Comparison of ENCODE assay signal across 1 cellular context in the genomic region with DNA sequence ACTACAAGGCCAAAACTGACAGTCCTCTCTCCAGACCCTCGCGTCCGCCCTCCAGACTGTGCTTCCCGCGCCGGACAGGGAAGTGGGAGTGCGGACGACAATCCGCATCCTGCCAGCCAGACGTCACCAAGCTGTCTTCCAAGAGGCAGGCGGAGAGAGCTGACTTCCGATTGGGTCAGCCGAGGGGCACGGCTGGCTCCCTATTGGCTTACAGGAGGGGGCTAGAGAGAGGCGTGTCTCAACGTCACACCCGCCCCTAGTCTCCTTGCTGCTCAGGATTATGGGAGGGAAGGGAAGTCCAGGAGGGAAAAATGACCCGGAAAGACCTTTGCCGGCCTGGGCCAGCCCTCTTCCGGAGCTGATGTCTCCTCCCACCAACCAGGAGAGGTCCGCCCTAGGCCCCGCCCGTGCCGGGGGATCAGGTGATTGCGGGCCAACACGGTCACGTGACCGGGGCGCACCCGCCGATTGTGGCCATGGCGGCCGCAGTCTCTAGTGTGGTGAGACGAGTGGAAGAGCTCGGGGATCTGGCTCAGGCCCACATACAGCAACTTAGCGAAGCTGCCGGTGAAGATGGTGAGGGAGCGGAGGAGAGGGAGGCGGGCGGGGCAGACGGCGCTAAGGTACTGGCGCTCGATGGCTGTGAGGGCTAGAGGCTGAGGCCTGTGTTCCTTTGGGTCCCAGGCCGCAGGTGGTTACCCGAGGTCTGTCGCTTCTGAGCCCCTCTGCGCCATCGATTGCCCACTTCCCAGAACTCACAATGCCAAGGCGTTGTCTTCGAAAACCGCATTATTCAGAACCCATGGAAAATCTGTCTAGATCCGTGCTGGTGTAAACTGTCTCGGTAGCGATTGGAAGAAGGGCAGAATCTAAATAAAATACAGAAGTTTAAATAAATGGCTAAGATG.
TF ChIP-seq lines count a peak whose summit lies in the region.

A gene with protein sequence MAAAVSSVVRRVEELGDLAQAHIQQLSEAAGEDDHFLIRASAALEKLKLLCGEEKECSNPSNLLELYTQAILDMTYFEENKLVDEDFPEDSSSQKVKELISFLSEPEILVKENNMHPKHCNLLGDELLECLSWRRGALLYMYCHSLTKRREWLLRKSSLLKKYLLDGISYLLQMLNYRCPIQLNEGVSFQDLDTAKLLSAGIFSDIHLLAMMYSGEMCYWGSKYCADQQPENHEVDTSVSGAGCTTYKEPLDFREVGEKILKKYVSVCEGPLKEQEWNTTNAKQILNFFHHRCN (plus strand): TSS at position 453 of the 908 bp plus-strand sequence. CDS start 24 bp downstream, at position 477.

TF ChIP-seq in HEK293, 187 proteins besides CTCF, POLR2A, EP300 and RAD21 (continued from another document and continues in another):
- TF ChIP-seq, protein P1, sequence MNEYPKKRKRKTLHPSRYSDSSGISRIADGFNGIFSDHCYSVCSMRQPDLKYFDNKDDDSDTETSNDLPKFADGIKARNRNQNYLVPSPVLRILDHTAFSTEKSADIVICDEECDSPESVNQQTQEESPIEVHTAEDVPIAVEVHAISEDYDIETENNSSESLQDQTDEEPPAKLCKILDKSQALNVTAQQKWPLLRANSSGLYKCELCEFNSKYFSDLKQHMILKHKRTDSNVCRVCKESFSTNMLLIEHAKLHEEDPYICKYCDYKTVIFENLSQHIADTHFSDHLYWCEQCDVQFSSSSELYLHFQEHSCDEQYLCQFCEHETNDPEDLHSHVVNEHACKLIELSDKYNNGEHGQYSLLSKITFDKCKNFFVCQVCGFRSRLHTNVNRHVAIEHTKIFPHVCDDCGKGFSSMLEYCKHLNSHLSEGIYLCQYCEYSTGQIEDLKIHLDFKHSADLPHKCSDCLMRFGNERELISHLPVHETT (tag by site-specific recombination; IDR thresholded peaks at IDR 0.05) = peak; percentile 78
- TF ChIP-seq ZNF621 (tag by site-specific recombination; IDR thresholded peaks at IDR 0.05) = no peak
- no peak for TF ChIP-seq ZNF354C (tag by site-specific recombination; IDR thresholded peaks at IDR 0.05; ENCODE audit: borderline replicate concordance, low read depth)
- peak; percentile 97 for TF ChIP-seq YY1 (tag by site-specific recombination; IDR thresholded peaks at IDR 0.05)
- TF ChIP-seq ZNF510 (tag by site-specific recombination; IDR thresholded peaks at IDR 0.05; ENCODE audit: insufficient replicate concordance) = no peak
- TF ChIP-seq ZNF561 (tag by site-specific recombination; IDR thresholded peaks at IDR 0.05; ENCODE audit: borderline replicate concordance) = peak; percentile 77
- 0 out of 2 replicates have a peak, but pooled peaks have one; percentile 61 for TF ChIP-seq REPIN1 (tag by site-specific recombination; IDR thresholded peaks at IDR 0.05; ENCODE audit: low read depth)
- TF ChIP-seq ZNF843 (tag by site-specific recombination; IDR thresholded peaks at IDR 0.05) = peak; percentile 70
- TF ChIP-seq, protein P2, sequence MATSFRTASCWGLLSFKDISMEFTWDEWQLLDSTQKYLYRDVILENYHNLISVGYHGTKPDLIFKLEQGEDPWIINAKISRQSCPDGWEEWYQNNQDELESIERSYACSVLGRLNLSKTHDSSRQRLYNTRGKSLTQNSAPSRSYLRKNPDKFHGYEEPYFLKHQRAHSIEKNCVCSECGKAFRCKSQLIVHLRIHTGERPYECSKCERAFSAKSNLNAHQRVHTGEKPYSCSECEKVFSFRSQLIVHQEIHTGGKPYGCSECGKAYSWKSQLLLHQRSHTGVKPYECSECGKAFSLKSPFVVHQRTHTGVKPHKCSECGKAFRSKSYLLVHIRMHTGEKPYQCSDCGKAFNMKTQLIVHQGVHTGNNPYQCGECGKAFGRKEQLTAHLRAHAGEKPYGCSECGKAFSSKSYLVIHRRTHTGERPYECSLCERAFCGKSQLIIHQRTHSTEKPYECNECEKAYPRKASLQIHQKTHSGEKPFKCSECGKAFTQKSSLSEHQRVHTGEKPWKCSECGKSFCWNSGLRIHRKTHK (tag by site-specific recombination; IDR thresholded peaks at IDR 0.05) = no peak
- no peak for TF ChIP-seq SALL2 (tag by site-specific recombination; IDR thresholded peaks at IDR 0.05; ENCODE audit: borderline replicate concordance)
- TF ChIP-seq, protein P3, sequence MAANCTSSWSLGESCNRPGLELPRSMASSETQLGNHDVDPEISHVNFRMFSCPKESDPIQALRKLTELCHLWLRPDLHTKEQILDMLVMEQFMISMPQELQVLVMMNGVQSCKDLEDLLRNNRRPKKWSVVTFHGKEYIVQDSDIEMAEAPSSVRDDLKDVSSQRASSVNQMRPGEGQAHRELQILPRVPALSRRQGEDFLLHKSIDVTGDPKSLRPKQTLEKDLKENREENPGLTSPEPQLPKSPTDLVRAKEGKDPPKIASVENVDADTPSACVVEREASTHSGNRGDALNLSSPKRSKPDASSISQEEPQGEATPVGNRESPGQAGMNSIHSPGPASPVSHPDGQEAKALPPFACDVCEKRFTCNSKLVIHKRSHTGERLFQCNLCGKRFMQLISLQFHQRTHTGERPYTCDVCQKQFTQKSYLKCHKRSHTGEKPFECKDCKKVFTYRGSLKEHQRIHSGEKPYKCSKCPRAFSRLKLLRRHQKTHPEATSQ (tag by site-specific recombination; IDR thresholded peaks at IDR 0.05) = peak; percentile 92; the same call in 1 of the 2 replicates
- TF ChIP-seq ZNF184 (tag by site-specific recombination; IDR thresholded peaks at IDR 0.05) = no peak
- TF ChIP-seq KLF10 (tag by site-specific recombination; IDR thresholded peaks at IDR 0.05) = peak; percentile 100
- 0 out of 2 replicates have a peak, but pooled peaks have one; percentile 34 for TF ChIP-seq ZNF433 (tag by site-specific recombination; IDR thresholded peaks at IDR 0.05; ENCODE audit: low read depth)
- TF ChIP-seq ZNF324 (tag by site-specific recombination; IDR thresholded peaks at IDR 0.05) = peak; percentile 89
- peak; percentile 98 for TF ChIP-seq ZXDB (tag by site-specific recombination; IDR thresholded peaks at IDR 0.05)
- peak; percentile 96 for TF ChIP-seq ZFP37 (tag by site-specific recombination; IDR thresholded peaks at IDR 0.05)
- TF ChIP-seq, protein P4, sequence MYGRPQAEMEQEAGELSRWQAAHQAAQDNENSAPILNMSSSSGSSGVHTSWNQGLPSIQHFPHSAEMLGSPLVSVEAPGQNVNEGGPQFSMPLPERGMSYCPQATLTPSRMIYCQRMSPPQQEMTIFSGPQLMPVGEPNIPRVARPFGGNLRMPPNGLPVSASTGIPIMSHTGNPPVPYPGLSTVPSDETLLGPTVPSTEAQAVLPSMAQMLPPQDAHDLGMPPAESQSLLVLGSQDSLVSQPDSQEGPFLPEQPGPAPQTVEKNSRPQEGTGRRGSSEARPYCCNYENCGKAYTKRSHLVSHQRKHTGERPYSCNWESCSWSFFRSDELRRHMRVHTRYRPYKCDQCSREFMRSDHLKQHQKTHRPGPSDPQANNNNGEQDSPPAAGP (tag by site-specific recombination; IDR thresholded peaks at IDR 0.05) = peak; percentile 95
- TF ChIP-seq, protein P5, sequence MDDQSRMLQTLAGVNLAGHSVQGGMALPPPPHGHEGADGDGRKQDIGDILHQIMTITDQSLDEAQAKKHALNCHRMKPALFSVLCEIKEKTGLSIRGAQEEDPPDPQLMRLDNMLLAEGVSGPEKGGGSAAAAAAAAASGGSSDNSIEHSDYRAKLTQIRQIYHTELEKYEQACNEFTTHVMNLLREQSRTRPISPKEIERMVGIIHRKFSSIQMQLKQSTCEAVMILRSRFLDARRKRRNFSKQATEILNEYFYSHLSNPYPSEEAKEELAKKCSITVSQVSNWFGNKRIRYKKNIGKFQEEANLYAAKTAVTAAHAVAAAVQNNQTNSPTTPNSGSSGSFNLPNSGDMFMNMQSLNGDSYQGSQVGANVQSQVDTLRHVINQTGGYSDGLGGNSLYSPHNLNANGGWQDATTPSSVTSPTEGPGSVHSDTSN (CRISPR knock-in tag; IDR thresholded peaks at IDR 0.05) = peak; percentile 25; the same call in 1 of the 2 replicates
- no peak for TF ChIP-seq ZNF37A (tag by site-specific recombination; IDR thresholded peaks at IDR 0.05)
- TF ChIP-seq ZNF670 (tag by site-specific recombination; IDR thresholded peaks at IDR 0.05; ENCODE audit: low read depth) = no peak
- no peak for TF ChIP-seq ZNF239 (tag by site-specific recombination; IDR thresholded peaks at IDR 0.05)
- no peak for TF ChIP-seq ZNF514 (tag by site-specific recombination; IDR thresholded peaks at IDR 0.05)
- TF ChIP-seq KLF9 (tag by site-specific recombination; IDR thresholded peaks at IDR 0.05; ENCODE audit: low read depth) = peak; percentile 85
- peak; percentile 82; the same call in 1 of the 2 replicates for TF ChIP-seq ZNF785 (tag by site-specific recombination; IDR thresholded peaks at IDR 0.05)
- TF ChIP-seq ZNF707 (tag by site-specific recombination; IDR thresholded peaks at IDR 0.05) = no peak
- TF ChIP-seq ZNF341 (tag by site-specific recombination; IDR thresholded peaks at IDR 0.05; ENCODE audit: low read depth) = peak; percentile 52; the same call in 1 of the 2 replicates
- TF ChIP-seq ZNF138 (tag by site-specific recombination; IDR thresholded peaks at IDR 0.05; ENCODE audit: borderline replicate concordance) = no peak
- TF ChIP-seq ZNF677 (tag by site-specific recombination; IDR thresholded peaks at IDR 0.05) = no peak
- peak; percentile 82 for TF ChIP-seq ZFP69B (tag by site-specific recombination; IDR thresholded peaks at IDR 0.05)
- TF ChIP-seq, protein P6, sequence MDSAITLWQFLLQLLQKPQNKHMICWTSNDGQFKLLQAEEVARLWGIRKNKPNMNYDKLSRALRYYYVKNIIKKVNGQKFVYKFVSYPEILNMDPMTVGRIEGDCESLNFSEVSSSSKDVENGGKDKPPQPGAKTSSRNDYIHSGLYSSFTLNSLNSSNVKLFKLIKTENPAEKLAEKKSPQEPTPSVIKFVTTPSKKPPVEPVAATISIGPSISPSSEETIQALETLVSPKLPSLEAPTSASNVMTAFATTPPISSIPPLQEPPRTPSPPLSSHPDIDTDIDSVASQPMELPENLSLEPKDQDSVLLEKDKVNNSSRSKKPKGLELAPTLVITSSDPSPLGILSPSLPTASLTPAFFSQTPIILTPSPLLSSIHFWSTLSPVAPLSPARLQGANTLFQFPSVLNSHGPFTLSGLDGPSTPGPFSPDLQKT (IDR thresholded peaks at IDR 0.05; ENCODE audit: borderline replicate concordance, low read depth, low read length) = peak; percentile 98
- TF ChIP-seq, protein P7, sequence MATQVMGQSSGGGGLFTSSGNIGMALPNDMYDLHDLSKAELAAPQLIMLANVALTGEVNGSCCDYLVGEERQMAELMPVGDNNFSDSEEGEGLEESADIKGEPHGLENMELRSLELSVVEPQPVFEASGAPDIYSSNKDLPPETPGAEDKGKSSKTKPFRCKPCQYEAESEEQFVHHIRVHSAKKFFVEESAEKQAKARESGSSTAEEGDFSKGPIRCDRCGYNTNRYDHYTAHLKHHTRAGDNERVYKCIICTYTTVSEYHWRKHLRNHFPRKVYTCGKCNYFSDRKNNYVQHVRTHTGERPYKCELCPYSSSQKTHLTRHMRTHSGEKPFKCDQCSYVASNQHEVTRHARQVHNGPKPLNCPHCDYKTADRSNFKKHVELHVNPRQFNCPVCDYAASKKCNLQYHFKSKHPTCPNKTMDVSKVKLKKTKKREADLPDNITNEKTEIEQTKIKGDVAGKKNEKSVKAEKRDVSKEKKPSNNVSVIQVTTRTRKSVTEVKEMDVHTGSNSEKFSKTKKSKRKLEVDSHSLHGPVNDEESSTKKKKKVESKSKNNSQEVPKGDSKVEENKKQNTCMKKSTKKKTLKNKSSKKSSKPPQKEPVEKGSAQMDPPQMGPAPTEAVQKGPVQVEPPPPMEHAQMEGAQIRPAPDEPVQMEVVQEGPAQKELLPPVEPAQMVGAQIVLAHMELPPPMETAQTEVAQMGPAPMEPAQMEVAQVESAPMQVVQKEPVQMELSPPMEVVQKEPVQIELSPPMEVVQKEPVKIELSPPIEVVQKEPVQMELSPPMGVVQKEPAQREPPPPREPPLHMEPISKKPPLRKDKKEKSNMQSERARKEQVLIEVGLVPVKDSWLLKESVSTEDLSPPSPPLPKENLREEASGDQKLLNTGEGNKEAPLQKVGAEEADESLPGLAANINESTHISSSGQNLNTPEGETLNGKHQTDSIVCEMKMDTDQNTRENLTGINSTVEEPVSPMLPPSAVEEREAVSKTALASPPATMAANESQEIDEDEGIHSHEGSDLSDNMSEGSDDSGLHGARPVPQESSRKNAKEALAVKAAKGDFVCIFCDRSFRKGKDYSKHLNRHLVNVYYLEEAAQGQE (tag by site-specific recombination; IDR thresholded peaks at IDR 0.05) = peak; percentile 68
- TF ChIP-seq, protein P8, sequence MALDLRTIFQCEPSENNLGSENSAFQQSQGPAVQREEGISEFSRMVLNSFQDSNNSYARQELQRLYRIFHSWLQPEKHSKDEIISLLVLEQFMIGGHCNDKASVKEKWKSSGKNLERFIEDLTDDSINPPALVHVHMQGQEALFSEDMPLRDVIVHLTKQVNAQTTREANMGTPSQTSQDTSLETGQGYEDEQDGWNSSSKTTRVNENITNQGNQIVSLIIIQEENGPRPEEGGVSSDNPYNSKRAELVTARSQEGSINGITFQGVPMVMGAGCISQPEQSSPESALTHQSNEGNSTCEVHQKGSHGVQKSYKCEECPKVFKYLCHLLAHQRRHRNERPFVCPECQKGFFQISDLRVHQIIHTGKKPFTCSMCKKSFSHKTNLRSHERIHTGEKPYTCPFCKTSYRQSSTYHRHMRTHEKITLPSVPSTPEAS (tag by site-specific recombination; IDR thresholded peaks at IDR 0.05) = peak; percentile 66
- TF ChIP-seq OSR2 (tag by site-specific recombination; IDR thresholded peaks at IDR 0.05) = 0 out of 2 replicates have a peak, but pooled peaks have one; percentile 23
- TF ChIP-seq, protein P9, sequence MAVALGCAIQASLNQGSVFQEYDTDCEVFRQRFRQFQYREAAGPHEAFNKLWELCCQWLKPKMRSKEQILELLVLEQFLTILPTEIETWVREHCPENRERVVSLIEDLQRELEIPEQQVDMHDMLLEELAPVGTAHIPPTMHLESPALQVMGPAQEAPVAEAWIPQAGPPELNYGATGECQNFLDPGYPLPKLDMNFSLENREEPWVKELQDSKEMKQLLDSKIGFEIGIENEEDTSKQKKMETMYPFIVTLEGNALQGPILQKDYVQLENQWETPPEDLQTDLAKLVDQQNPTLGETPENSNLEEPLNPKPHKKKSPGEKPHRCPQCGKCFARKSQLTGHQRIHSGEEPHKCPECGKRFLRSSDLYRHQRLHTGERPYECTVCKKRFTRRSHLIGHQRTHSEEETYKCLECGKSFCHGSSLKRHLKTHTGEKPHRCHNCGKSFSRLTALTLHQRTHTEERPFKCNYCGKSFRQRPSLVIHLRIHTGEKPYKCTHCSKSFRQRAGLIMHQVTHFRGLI (tag by site-specific recombination; IDR thresholded peaks at IDR 0.05) = peak; percentile 78; the same call in 1 of the 2 replicates
- TF ChIP-seq ZNF292 (tag by site-specific recombination; IDR thresholded peaks at IDR 0.05; ENCODE audit: borderline replicate concordance, low read depth) = no peak
- peak; percentile 46 for TF ChIP-seq ZNF623 (tag by site-specific recombination; IDR thresholded peaks at IDR 0.05)
- no peak for TF ChIP-seq ZNF214 (tag by site-specific recombination; IDR thresholded peaks at IDR 0.05; ENCODE audit: borderline replicate concordance)
